In the genomic region with DNA sequence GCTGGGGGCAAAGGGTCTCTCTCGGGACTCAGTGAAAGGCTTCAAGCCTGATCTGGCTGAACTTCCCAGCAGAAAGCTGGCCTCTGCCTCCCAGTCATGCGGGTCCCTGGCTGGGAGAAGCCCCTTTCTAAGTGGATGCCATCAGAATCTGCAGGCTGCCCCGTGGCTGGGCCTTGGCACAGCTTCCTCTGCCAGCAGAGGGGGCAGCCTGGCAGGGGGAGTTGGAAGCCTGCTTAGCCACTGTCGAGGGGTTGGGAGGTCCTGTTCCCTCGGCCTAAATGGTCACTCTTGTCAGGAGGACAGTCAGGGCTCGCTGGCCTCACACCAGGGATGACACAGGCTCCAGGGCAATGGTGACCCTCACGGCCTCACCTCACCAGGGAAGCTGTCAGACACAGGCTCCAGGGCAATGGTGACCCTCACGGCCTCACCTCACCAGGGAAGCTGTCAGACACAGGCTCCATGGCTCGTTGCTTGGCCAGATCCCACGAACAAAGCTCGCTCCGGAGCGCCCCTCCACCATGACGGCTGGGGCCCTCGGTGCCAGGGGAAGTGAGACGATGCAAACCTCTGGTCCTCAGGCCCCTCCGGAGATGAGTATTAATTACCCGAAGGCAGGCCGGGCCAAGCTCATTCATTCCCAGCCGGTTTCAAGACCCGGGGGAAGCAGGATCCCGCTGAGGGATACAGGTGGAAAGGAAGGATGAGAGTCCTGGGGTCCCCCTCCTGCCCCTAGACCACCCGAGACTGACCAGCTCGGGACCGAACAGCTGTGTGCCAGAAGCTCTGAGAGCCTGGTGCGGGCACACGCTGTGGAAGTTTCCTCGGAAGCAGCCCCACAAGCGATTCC, we compare ENCODE assay signal across 16 cellular contexts.
"Had no signal": no experiment of that assay in that cellular context is flagged by ENCODE, and none has a peak within 500 bp of the region (broad histone marks: within the 10 kb centered on the region; RNA-seq: fewer than 3 reads in every experiment).

No MANE protein-coding gene starts in this region.

- H2AFZ ChIP-seq: neural progenitor cell had no signal

- H3K4me3 Mint-ChIP-seq: neural progenitor cell; stimulated activated naive B cell treated with anti-CD40 and anti-IgM and Interleukin-4, amounts not matched to agents 10 μg/mL and 1 μg/mL and 100 μg/mL, for 72 hours; T-helper 17 cell had no signal

- ATAC-seq: pancreas; stimulated activated naive B cell treated with anti-CD40 and anti-IgM and Interleukin-4, amounts not matched to agents 10 μg/mL and 1 μg/mL and 100 μg/mL, for 72 hours; T-helper 17 cell had no signal

- H3K27me3 Mint-ChIP-seq: stimulated activated naive B cell treated with anti-CD40 and anti-IgM and Interleukin-4, amounts not matched to agents 10 μg/mL and 1 μg/mL and 100 μg/mL, for 72 hours; T-helper 17 cell had no signal

- H3K27ac ChIP-seq: left ventricle myocardium inferior, neural progenitor cell, pancreas, VCaP had no signal

- H3K4me2 ChIP-seq: neural progenitor cell had no signal

- FAIRE-seq: pancreas had no signal

- H3K9ac ChIP-seq: neural progenitor cell had no signal

- H3K9me3 ChIP-seq: left ventricle myocardium inferior, pancreas had no signal

- H3K4me1 ChIP-seq: pancreas had no signal

- DNase-seq: activated CD4-positive, alpha-beta T cell treated with anti-CD3 and anti-CD28 coated beads, Interleukin-2, amount 50 U/mL, for 1 hour; activated CD4-positive, CD25-positive, alpha-beta regulatory T cell treated with anti-CD3 and anti-CD28 coated beads, Interleukin-2, amount 50 U/mL, for 72 hours; activated CD8-positive, alpha-beta memory T cell treated with anti-CD3 and anti-CD28 coated beads, Interleukin-2, amount 50 U/mL, for 4 hours; activated effector memory CD4-positive, alpha-beta T cell treated with Interleukin-2 at 50 U/mL for 16 hours; activated naive CD4-positive, alpha-beta T cell treated with anti-CD3 and anti-CD28 coated beads, Interleukin-2, amount 50 U/mL, for 16 hours; activated T-cell treated with anti-CD3 and anti-CD28 coated beads, Interleukin-2, amount 50 U/mL, for 48 hours; foreskin melanocyte; kidney glomerular epithelial cell; left ventricle myocardium inferior; mammary epithelial cell; midbrain; stimulated activated naive B cell treated with anti-CD40 and anti-IgM and Interleukin-4, amounts not matched to agents 10 μg/mL and 1 μg/mL and 100 μg/mL, for 72 hours; T-helper 17 cell had no signal

- H3K27me3 ChIP-seq: neural progenitor cell, pancreas had no signal

- H3K27ac Mint-ChIP-seq: neural progenitor cell; stimulated activated naive B cell treated with anti-CD40 and anti-IgM and Interleukin-4, amounts not matched to agents 10 μg/mL and 1 μg/mL and 100 μg/mL, for 72 hours; T-helper 17 cell had no signal

- H3K4me3 ChIP-seq: left ventricle myocardium inferior, neural progenitor cell, pancreas had no signal

- H3K36me3 ChIP-seq: left ventricle myocardium inferior, neural progenitor cell, pancreas had no signal

- H3K4me1 Mint-ChIP-seq: stimulated activated naive B cell treated with anti-CD40 and anti-IgM and Interleukin-4, amounts not matched to agents 10 μg/mL and 1 μg/mL and 100 μg/mL, for 72 hours; T-helper 17 cell had no signal
